8 cellular contexts compared by ENCODE assay signal in the genomic region with DNA sequence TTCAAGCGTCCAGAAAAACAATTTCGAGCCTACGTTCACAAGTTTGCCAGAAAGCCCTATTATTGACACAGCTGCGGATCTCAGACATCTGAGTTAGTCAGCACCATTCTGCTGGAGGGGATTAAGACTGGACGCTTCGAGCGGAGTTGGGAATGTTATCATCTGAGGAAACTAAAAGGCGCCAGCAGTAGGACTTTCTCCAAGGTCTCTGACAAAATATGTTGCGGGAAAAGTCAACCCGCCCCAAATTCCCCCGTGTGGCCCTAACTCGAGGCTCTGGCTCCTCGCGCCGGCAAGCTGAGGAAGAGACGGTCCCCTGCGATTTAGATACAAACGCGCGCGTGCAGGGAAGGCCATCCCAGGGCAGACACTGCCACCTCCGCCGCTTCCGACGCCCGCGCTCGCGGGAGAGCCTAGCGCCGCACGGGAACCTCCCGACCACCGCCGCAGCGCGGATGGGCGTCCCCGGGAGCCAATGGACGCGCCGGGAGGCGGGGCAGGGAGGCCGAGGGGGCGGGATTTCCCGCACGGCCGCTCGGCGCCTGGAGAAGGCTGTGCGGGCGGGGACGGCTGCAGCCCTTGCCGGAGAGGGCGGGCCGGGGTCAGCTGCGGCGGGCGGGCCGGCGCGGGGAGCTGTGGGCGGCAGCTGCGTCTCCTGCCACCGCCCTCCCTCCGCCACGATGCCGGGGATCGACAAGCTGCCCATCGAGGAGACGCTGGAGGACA. TPM values are rescaled to one million over a fixed set of nuclear protein-coding genes. Genes with fewer than 3 reads are reported as not detected.
DNase-seq lines count a peak whose midpoint lies in the region; ATAC-seq and TF ChIP-seq lines count a peak whose summit lies in the region.

A gene with protein sequence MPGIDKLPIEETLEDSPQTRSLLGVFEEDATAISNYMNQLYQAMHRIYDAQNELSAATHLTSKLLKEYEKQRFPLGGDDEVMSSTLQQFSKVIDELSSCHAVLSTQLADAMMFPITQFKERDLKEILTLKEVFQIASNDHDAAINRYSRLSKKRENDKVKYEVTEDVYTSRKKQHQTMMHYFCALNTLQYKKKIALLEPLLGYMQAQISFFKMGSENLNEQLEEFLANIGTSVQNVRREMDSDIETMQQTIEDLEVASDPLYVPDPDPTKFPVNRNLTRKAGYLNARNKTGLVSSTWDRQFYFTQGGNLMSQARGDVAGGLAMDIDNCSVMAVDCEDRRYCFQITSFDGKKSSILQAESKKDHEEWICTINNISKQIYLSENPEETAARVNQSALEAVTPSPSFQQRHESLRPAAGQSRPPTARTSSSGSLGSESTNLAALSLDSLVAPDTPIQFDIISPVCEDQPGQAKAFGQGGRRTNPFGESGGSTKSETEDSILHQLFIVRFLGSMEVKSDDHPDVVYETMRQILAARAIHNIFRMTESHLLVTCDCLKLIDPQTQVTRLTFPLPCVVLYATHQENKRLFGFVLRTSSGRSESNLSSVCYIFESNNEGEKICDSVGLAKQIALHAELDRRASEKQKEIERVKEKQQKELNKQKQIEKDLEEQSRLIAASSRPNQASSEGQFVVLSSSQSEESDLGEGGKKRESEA (plus strand): TSS at position 526 of the 726 bp plus-strand sequence. CDS start 155 bp downstream, at position 681.

- DNase-seq in AG04449 (ENCODE audit: low read depth, low spot score) (peak; percentile 33), NCI-H2196 treated with DMSO at 0.1 percent for 48 hours (lab: John Stamatoyannopoulos, UW; ENCODE audit: unreplicated experiment) (peak; percentile 61), inferior parietal cortex (ENCODE audit: extremely low spot score) (peak; percentile 90), spleen (peak; percentile 98)
- DNase-seq in activated CD4-positive, CD25-positive, alpha-beta regulatory T cell treated with anti-CD3 and anti-CD28 coated beads, Interleukin-2, amount 50 U/mL, for 16 hours (ENCODE audit: low read depth, low spot score): peak; percentile 68
- peak; percentile 84 for DNase-seq in central memory CD4-positive, alpha-beta T cell

- POLR2A ChIA-PET in AG04449 (lab: Yijun Ruan, JAX): interaction anchor here (1.1 kb wide), 1 partner anchor 329 kb away, joined by 4 read pairs; a partner anchor contains a TSS

- intact Hi-C loops in spleen (cut with DNase I; ENCODE audit: low total_unique reads): no loop called here

- no peaks in the 10 kb centered on the region for H3K36me3 ChIP-seq in spleen

- TF ChIP-seq POLR2A in spleen (IDR thresholded peaks at IDR 0.05): peak in 1 of 3 donors; percentile 74

- H3K4me3 ChIP-seq in AG04449 (ENCODE audit: low read depth, low read length) (peak within 1 kb of the TSS; percentile 92), spleen (peak within 1 kb of the TSS; percentile 72 to 97 (median 86))

- CTCF ChIA-PET in AG04449 (lab: Yijun Ruan, JAX): interaction anchor here (1.1 to 1.5 kb wide), 4 partner anchors 57 to 232 kb away, joined by 3 to 9 read pairs (median 7); no protein-coding TSS in a partner anchor

- H3K4me1 ChIP-seq in spleen: peaks cover 12 to 66% (median 36%) of the 10 kb centered on the region in 6 donors

- H3K27ac ChIP-seq in spleen: peak within 1 kb of the TSS; percentile 57 to 96 (median 92)

- peak; percentile 70 for ATAC-seq in GM18858 (IDR thresholded peaks at IDR 0.05; ENCODE audit: unreplicated experiment)
- peak; percentile 87 for ATAC-seq in HG03066 (IDR thresholded peaks at IDR 0.05; ENCODE audit: low read depth, unreplicated experiment)

- H3K9me3 ChIP-seq in spleen: no peaks in the 10 kb centered on the region

- 1% methylated on average over 18 to 71 of the region's 71 CpGs for WGBS in spleen, 5 donors

- H3K27me3 ChIP-seq in spleen (replicated peaks in 1 of 7): no peaks in the 10 kb centered on the region

- TF ChIP-seq CTCF in AG04449 (IDR thresholded peaks at IDR 0.05; ENCODE audit: insufficient read depth, low read length, missing control alignments) (no peak), spleen (IDR thresholded peaks at IDR 0.05 in 8 of 11, conservative IDR thresholded peaks at IDR 0.05 in 3 of 11) (peak in 3 of 11 experiments; percentile 18 to 41 (median 26))

RNA-seq across cellular contexts. Expression of the gene that starts here (rescaled TPM):
- total RNA-seq in spleen: 10 to 100 TPM; 40.4 to 49.5 (median 42.6) TPM
- polyA plus RNA-seq in spleen: 10 to 100 TPM; 10.0 to 14.8 (median 12.7) TPM

Comparison
In these comparisons a context has a peak if more than half of its experiments do, and no peak if none do; other contexts are left out.
1. Peak in every context shown above with its lines: DNase-seq, ATAC-seq, H3K4me3 ChIP-seq and H3K27ac ChIP-seq.
2. DNase-seq: peak in every context shown above with its lines; median percentile 98 in spleen; 90 in inferior parietal cortex; 84 in central memory CD4-positive, alpha-beta T cell; 68 in activated CD4-positive, CD25-positive, alpha-beta regulatory T cell treated with anti-CD3 and anti-CD28 coated beads, Interleukin-2, amount 50 U/mL, for 16 hours; 61 in NCI-H2196 treated with DMSO at 0.1 percent for 48 hours; 33 in AG04449.